Comparison of ENCODE assay signal across 1 cellular context in genomic region chr2:216371756-216372702, GRCh38.
TF ChIP-seq lines count a peak whose summit lies in the region.

TSS of gene MARCHF4 (minus strand) at chr2:216372483. CDS start at chr2:216370260, 2,223 bp downstream.

TF ChIP-seq in K562, 482 proteins besides CTCF, POLR2A, EP300 and RAD21 (continued from another document):
- TF ChIP-seq ZBTB40 (IDR thresholded peaks at IDR 0.05): no peak
- peak; percentile 51; the same call in 1 of the 2 replicates for TF ChIP-seq ZBTB40 (CRISPR knock-in tag; IDR thresholded peaks at IDR 0.05)
- peak; percentile 86 for TF ChIP-seq ZNF263 (CRISPR knock-in tag; IDR thresholded peaks at IDR 0.05; ENCODE audit: borderline replicate concordance)
- TF ChIP-seq MCM7 (IDR thresholded peaks at IDR 0.05): no peak
- TF ChIP-seq HES1 (IDR thresholded peaks at IDR 0.05; ENCODE audit: low read depth): no peak
- TF ChIP-seq ZBTB7A (IDR thresholded peaks at IDR 0.05; ENCODE audit: borderline replicate concordance, control insufficient read depth, low read depth, low read length): peak; percentile 98
- peak; percentile 70; the same call in 1 of the 2 replicates for TF ChIP-seq IRF1 (CRISPR knock-in tag; IDR thresholded peaks at IDR 0.05; ENCODE audit: borderline replicate concordance)
- TF ChIP-seq SAFB2 (IDR thresholded peaks at IDR 0.05; ENCODE audit: borderline replicate concordance, low read depth, low read length, severe bottlenecking): no peak
- peak; percentile 94; the same call in 1 of the 2 replicates for TF ChIP-seq FOXP4 (CRISPR knock-in tag; IDR thresholded peaks at IDR 0.05; ENCODE audit: borderline replicate concordance)
- no peak for TF ChIP-seq KLF6 (CRISPR knock-in tag; IDR thresholded peaks at IDR 0.05; ENCODE audit: borderline replicate concordance)
- no peak for TF ChIP-seq RFX7 (CRISPR knock-in tag; IDR thresholded peaks at IDR 0.05)
- TF ChIP-seq TRIM25 (IDR thresholded peaks at IDR 0.05; ENCODE audit: borderline replicate concordance): no peak
- no peak for TF ChIP-seq KHSRP (IDR thresholded peaks at IDR 0.05)
- 0 out of 2 replicates have a peak, but pooled peaks have one; percentile 44 for TF ChIP-seq ZNF644 (tag; IDR thresholded peaks at IDR 0.05; ENCODE audit: low read depth)
- TF ChIP-seq ZNF79 (CRISPR knock-in tag; IDR thresholded peaks at IDR 0.05; ENCODE audit: low read depth): no peak
- TF ChIP-seq HLTF (IDR thresholded peaks at IDR 0.05): 0 out of 2 replicates have a peak, but pooled peaks have one; percentile 38
- peak; percentile 99 for TF ChIP-seq EHMT2 (IDR thresholded peaks at IDR 0.05)
- peak; percentile 78 for TF ChIP-seq CHAMP1 (IDR thresholded peaks at IDR 0.05)
- peak; percentile 63; the same call in 1 of the 2 replicates for TF ChIP-seq ZNF512 (tag; IDR thresholded peaks at IDR 0.05)
- TF ChIP-seq MYBL2 (IDR thresholded peaks at IDR 0.05; ENCODE audit: low read depth): no peak
- TF ChIP-seq MYBL2 (CRISPR knock-in tag; IDR thresholded peaks at IDR 0.05; ENCODE audit: borderline replicate concordance): no peak
- TF ChIP-seq LCOR (CRISPR knock-in tag; IDR thresholded peaks at IDR 0.05): peak; percentile 74; the same call in 1 of the 2 replicates
- 0 out of 2 replicates have a peak, but pooled peaks have one; percentile 39 for TF ChIP-seq NR2C2 (CRISPR knock-in tag; IDR thresholded peaks at IDR 0.05)
- TF ChIP-seq NR2C2 (tag; IDR thresholded peaks at IDR 0.05): no peak
- TF ChIP-seq CLOCK (CRISPR knock-in tag; IDR thresholded peaks at IDR 0.05; ENCODE audit: borderline replicate concordance): no peak
- peak; percentile 90; the same call in 1 of the 2 replicates for TF ChIP-seq FOXP1 (CRISPR knock-in tag; IDR thresholded peaks at IDR 0.05)
- peak; percentile 75 for TF ChIP-seq ZNF12 (CRISPR knock-in tag; IDR thresholded peaks at IDR 0.05)
- TF ChIP-seq ATF2 (CRISPR knock-in tag; IDR thresholded peaks at IDR 0.05): no peak
